In genomic region chrX:153688900-153689590, GRCh38 we compare ENCODE assay signal across 10 cellular contexts. TPM values are rescaled to one million over a fixed set of nuclear protein-coding genes. Genes with fewer than 3 reads are reported as not detected.
A peak's percentile ranks its signal among the peaks of the same experiment; 100 is the strongest.
DNase-seq lines count a peak whose midpoint lies in the region; ATAC-seq and FAIRE-seq lines count a peak whose summit lies in the region.
"Had no signal": no experiment of that assay in that cellular context is flagged by ENCODE, and none has a peak within 500 bp of the region (broad histone marks: within the 10 kb centered on the region; RNA-seq: fewer than 3 reads in every experiment).

No MANE protein-coding gene starts in this region.

- FAIRE-seq in small intestine (lab: Jason Lieb, UNC), result no peak

- WGBS in small intestine, 3 donors, result 24 to 67% (median 61%) methylated on average over 9 to 55 of the region's 56 CpGs

- H3K4me3 ChIP-seq in H7 (ENCODE audit: insufficient read depth, low read depth, low read length) (peak overlapping the region; percentile 45), small intestine (ENCODE audit: low read depth in 1 of 2, low read length in 2 of 2) (peak overlapping the region; percentile 41 to 71)

- DNase-seq in H7, result peak; percentile 77
- DNase-seq in astrocyte of the hippocampus (ENCODE audit: low read depth, low spot score), result peak; percentile 70
- DNase-seq in hippocampal formation (lab: John Stamatoyannopoulos, UW), result peak; percentile 40 to 63
- DNase-seq in small intestine, result no peak
- no peak for DNase-seq in stimulated activated CD4-positive, alpha-beta T cell treated with anti-CD3 and anti-CD28 coated beads, Interleukin-2, amount 100 ng/mL, for 48 hours
- no peak for DNase-seq in stimulated activated CD4-positive, alpha-beta T cell treated with anti-CD3 and anti-CD28 coated beads, Interleukin-12 subunit alpha, Interleukin-12 subunit beta, amount 100 ng/mL, for 4 hours
- DNase-seq: activated naive CD4-positive, alpha-beta T cell treated with anti-CD3 and anti-CD28 coated beads for 36 hours; NCI-H187 had no signal

- ATAC-seq in GM18909 (IDR thresholded peaks at IDR 0.05; ENCODE audit: poor library complexity, unreplicated experiment) (no peak), GM21529 (IDR thresholded peaks at IDR 0.05; ENCODE audit: unreplicated experiment) (no peak)

- H3K27me3 ChIP-seq in H7 (ENCODE audit: control insufficient read depth, insufficient read depth, low read length), result no peaks in the 10 kb centered on the region
- no peaks in the 10 kb centered on the region for H3K27me3 ChIP-seq in small intestine (ENCODE audit: control insufficient read depth in 2 of 2, insufficient read depth in 2 of 2, low read length in 2 of 2)

- peak overlapping the region in 1 of 2 donors; percentile 42 for H3K27ac ChIP-seq in small intestine (ENCODE audit: low read depth in 1 of 2, low read length in 1 of 2)

- H3K36me3 ChIP-seq in H7 (replicated peaks; ENCODE audit: control insufficient read depth, insufficient read depth, low read length) (no peaks in the 10 kb centered on the region), small intestine (ENCODE audit: control insufficient read depth in 2 of 2, insufficient read depth in 2 of 2, low read length in 2 of 2) (no peaks in the 10 kb centered on the region)

- H3K9me3 ChIP-seq in small intestine (ENCODE audit: control insufficient read depth, low read depth), result no peaks in the 10 kb centered on the region

- H3K4me1 ChIP-seq in small intestine (ENCODE audit: control insufficient read depth in 2 of 2, insufficient read depth in 1 of 2, low read depth in 1 of 2, low read length in 1 of 2), result no peaks in the 10 kb centered on the region

RNA-seq across cellular contexts. Expression of gene SLC6A8, which starts 1.3 kb away (rescaled TPM):
- 29.4 and 40.2 TPM in 2 replicates for total RNA-seq in H7 (2014; rRNA removed; shearing (Covaris generic))
- 10 to 100 TPM; 34.0 to 74.9 (median 43.5) TPM for polyA plus RNA-seq in small intestine

RNA-seq across cellular contexts. Expression of gene PNCK, which starts 15.4 kb away (rescaled TPM):
- 1.7 and 5.5 TPM in 2 replicates for total RNA-seq in H7 (2014; rRNA removed; shearing (Covaris generic))
- polyA plus RNA-seq in small intestine, result 1 to 10 TPM in 2 of 3 donors, not detected in 1; 1.1 to 1.4 TPM

RNA-seq across cellular contexts. Expression of gene BCAP31, which starts 35.1 kb away (rescaled TPM):
- 95.0 and 176 TPM in 2 replicates for total RNA-seq in H7 (2014; rRNA removed; shearing (Covaris generic))
- polyA plus RNA-seq in small intestine, result 100 to 1,000 TPM in 1 of 3 donors, 10 to 100 TPM in 2; 68.4 to 243 (median 81.0) TPM

RNA-seq across cellular contexts. Expression of gene ABCD1, which starts 35.6 kb away (rescaled TPM):
- total RNA-seq in H7 (2014; rRNA removed; shearing (Covaris generic)), result 12.2 and 17.1 TPM in 2 replicates
- polyA plus RNA-seq in small intestine, result 10 to 100 TPM; 10.1 to 37.3 (median 26.5) TPM

RNA-seq across cellular contexts. Expression of gene DUSP9, which starts 42.0 kb away (rescaled TPM):
- total RNA-seq in H7 (2014; rRNA removed; shearing (Covaris generic)), result 2.3 and 3.3 TPM in 2 replicates
- polyA plus RNA-seq in small intestine, result under 1 TPM in 1 of 3 donors, not detected in 2; 0.06 TPM

Comparison
In these comparisons a context has a peak if more than half of its experiments do, and no peak if none do; other contexts are left out.
1. DNase-seq: peak in H7 (single experiment), astrocyte of the hippocampus (single experiment) and hippocampal formation (2 of 2); none in small intestine (single experiment), stimulated activated CD4-positive, alpha-beta T cell treated with anti-CD3 and anti-CD28 coated beads, Interleukin-2, amount 100 ng/mL, for 48 hours (0 of 2) and stimulated activated CD4-positive, alpha-beta T cell treated with anti-CD3 and anti-CD28 coated beads, Interleukin-12 subunit alpha, Interleukin-12 subunit beta, amount 100 ng/mL, for 4 hours (single experiment).